Comparison of ENCODE assay signal across 26 cellular contexts in genomic region chr9:121833061-121833460, GRCh38.
"Had no signal": no experiment of that assay in that cellular context is flagged by ENCODE, and none has a peak within 500 bp of the region (broad histone marks: within the 10 kb centered on the region; RNA-seq: fewer than 3 reads in every experiment).

No MANE protein-coding gene starts in this region.

- H3K4me3 ChIP-seq: cardiac muscle cell, SK-N-MC had no signal

- H3K36me3 ChIP-seq: brain microvascular endothelial cell, cardiac muscle cell had no signal

- H3K27me3 ChIP-seq: brain microvascular endothelial cell, cardiac muscle cell had no signal

- H3K9me3 Mint-ChIP-seq: activated CD8-positive, alpha-beta T cell treated with anti-CD3 and anti-CD28 coated beads for 36 hours; activated naive CD4-positive, alpha-beta T cell treated with anti-CD3 and anti-CD28 coated beads for 36 hours; activated T-helper 17 cell treated with anti-CD3 and anti-CD28 coated beads, Interleukin-2, amount 50 U/mL, for 72 hours; T-cell had no signal

- DNase-seq: activated CD4-positive, alpha-beta T cell treated with anti-CD3 and anti-CD28 coated beads for 36 hours; activated CD8-positive, alpha-beta T cell treated with anti-CD3 and anti-CD28 coated beads for 36 hours; activated gamma-delta T cell; activated naive CD4-positive, alpha-beta T cell treated with anti-CD3 and anti-CD28 coated beads for 36 hours; activated T-cell treated with anti-CD3 and anti-CD28 coated beads for 4 hours; activated T-cell treated with anti-CD3 and anti-CD28 coated beads, Interleukin-2, amount 50 U/mL, for 48 hours; brain microvascular endothelial cell; NCI-H1092; NCI-H1417; NCI-H1930; NCI-H2171; NCI-H2227 treated with DMSO at 0.1 percent for 48 hours; NCI-H446 treated with DMSO at 0.1 percent for 48 hours; NCI-H524 treated with DMSO at 0.1 percent for 48 hours; NCI-H748 treated with DMSO at 0.1 percent for 48 hours; RPMI8226; T-cell; T-helper 2 cell; T1000 had no signal

- H3K4me3 Mint-ChIP-seq: activated CD4-positive, alpha-beta T cell treated with anti-CD3 and anti-CD28 coated beads for 36 hours; activated CD8-positive, alpha-beta T cell treated with anti-CD3 and anti-CD28 coated beads for 36 hours; activated naive CD4-positive, alpha-beta T cell treated with anti-CD3 and anti-CD28 coated beads for 36 hours; activated naive CD8-positive, alpha-beta T cell; activated T-helper 17 cell treated with anti-CD3 and anti-CD28 coated beads, Interleukin-2, amount 50 U/mL, for 72 hours; T-cell had no signal

- ATAC-seq: activated CD4-positive, alpha-beta T cell treated with anti-CD3 and anti-CD28 coated beads for 36 hours; activated CD8-positive, alpha-beta T cell treated with anti-CD3 and anti-CD28 coated beads for 36 hours; activated T-helper 17 cell treated with anti-CD3 and anti-CD28 coated beads, Interleukin-2, amount 50 U/mL, for 72 hours; Right ventricle myocardium inferior; T-cell had no signal

- H3K27me3 Mint-ChIP-seq: activated CD4-positive, alpha-beta T cell treated with anti-CD3 and anti-CD28 coated beads for 36 hours; activated CD8-positive, alpha-beta T cell treated with anti-CD3 and anti-CD28 coated beads for 36 hours; activated naive CD8-positive, alpha-beta T cell; activated T-helper 17 cell treated with anti-CD3 and anti-CD28 coated beads, Interleukin-2, amount 50 U/mL, for 72 hours; T-cell had no signal

- H3K9ac ChIP-seq: KMS-11 had no signal

- H3K36me3 Mint-ChIP-seq: activated naive CD8-positive, alpha-beta T cell; T-cell had no signal

- H3K27ac ChIP-seq: brain microvascular endothelial cell, cardiac muscle cell, KMS-11, SK-N-MC, VCaP had no signal

- H3K4me1 Mint-ChIP-seq: activated CD4-positive, alpha-beta T cell treated with anti-CD3 and anti-CD28 coated beads for 36 hours; activated T-helper 17 cell treated with anti-CD3 and anti-CD28 coated beads, Interleukin-2, amount 50 U/mL, for 72 hours; T-cell had no signal

- H3K27ac Mint-ChIP-seq: activated CD4-positive, alpha-beta T cell treated with anti-CD3 and anti-CD28 coated beads for 36 hours; activated CD8-positive, alpha-beta T cell treated with anti-CD3 and anti-CD28 coated beads for 36 hours; activated naive CD4-positive, alpha-beta T cell treated with anti-CD3 and anti-CD28 coated beads for 36 hours; activated naive CD8-positive, alpha-beta T cell; activated T-helper 17 cell treated with anti-CD3 and anti-CD28 coated beads, Interleukin-2, amount 50 U/mL, for 72 hours; T-cell had no signal
